In the genomic region with DNA sequence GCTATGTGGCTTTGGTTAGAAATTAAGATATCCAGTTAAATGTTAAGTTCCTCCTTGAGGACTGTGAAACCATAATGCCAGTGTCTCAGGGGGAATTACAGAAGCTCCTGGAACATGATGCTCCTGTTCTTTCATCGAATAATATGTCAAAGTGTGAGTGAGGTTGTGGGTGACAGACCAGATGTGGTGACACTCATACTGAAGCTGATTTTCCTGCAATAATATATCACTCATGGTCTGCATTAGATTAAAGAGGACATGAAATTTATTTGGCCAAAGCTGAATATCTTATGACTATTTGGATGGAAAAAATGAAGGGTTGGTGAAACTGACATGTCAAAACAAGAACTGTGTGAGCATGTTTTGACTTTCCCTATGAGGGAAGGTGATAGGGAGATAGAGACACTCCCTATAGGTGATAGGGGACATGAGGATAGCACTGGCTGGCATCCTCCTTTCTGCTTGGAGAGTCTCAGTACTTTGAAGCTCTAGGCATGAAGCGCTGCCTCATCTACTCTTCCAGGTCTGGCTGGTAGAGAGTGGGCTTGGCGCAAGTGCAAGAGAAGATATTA, we compare ENCODE assay signal across 19 cellular contexts.
A peak's percentile ranks its signal among the peaks of the same experiment; 100 is the strongest.
DNase-seq lines count a peak whose midpoint lies in the region; ATAC-seq, FAIRE-seq and TF ChIP-seq lines count a peak whose summit lies in the region.
"Had no signal": no experiment of that assay in that cellular context is flagged by ENCODE, and none has a peak within 500 bp of the region (broad histone marks: within the 10 kb centered on the region; RNA-seq: fewer than 3 reads in every experiment).

No MANE protein-coding gene starts in this region.

- H3K9me3 ChIP-seq in mammary epithelial cell (replicated peaks; ENCODE audit: insufficient read depth, low read length) (no peaks in the 10 kb centered on the region), keratinocyte (ENCODE audit: control insufficient read depth, low read depth, low read length) (no peaks in the 10 kb centered on the region)
- H3K9me3 ChIP-seq: BLaER1 treated with 17β-estradiol and CSF1 and Interleukin-3, amounts not matched to agents 10 nM and 100 nM had no signal

- H2AFZ ChIP-seq in mammary epithelial cell (ENCODE audit: low read depth, low read length): no peak overlapping the region
- no peak overlapping the region for H2AFZ ChIP-seq in keratinocyte (ENCODE audit: control insufficient read depth, low read length)
- H2AFZ ChIP-seq: GM23338 had no signal

- no peak overlapping the region for H3K4me3 Mint-ChIP-seq in activated CD4-positive, alpha-beta T cell treated with anti-CD3 and anti-CD28 coated beads for 36 hours
- no peak overlapping the region for H3K4me3 Mint-ChIP-seq in MCF 10A (ENCODE audit: unreplicated experiment)
- H3K4me3 Mint-ChIP-seq: B cell; CD8-positive, alpha-beta T cell; GM23338; IgD-negative memory B cell had no signal

- in situ Hi-C loops in mammary epithelial cell (cut with MboI; ENCODE audit: low sequenced_read_pairs in 2 of 2): no loop called here

- peaks cover 19% of the 10 kb centered on the region for H3K27me3 Mint-ChIP-seq in activated CD4-positive, alpha-beta T cell treated with anti-CD3 and anti-CD28 coated beads for 36 hours
- no peaks in the 10 kb centered on the region for H3K27me3 Mint-ChIP-seq in MCF 10A (ENCODE audit: insufficient read depth, unreplicated experiment)

- FAIRE-seq in keratinocyte (lab: Jason Lieb, UNC): peak; percentile 60
- FAIRE-seq: H54, HTR-8/SVneo had no signal

- ATAC-seq in activated CD4-positive, alpha-beta T cell treated with anti-CD3 and anti-CD28 coated beads for 36 hours: peak; percentile 23
- no peak for ATAC-seq in HG02970 (IDR thresholded peaks at IDR 0.05; ENCODE audit: low FRiP score, unreplicated experiment)
- ATAC-seq: CD8-positive, alpha-beta T cell; GM23338 had no signal

- H3K27ac ChIP-seq in mammary epithelial cell (ENCODE audit: insufficient read depth, low read depth, low read length): no peak overlapping the region
- H3K27ac ChIP-seq in keratinocyte (ENCODE audit: control insufficient read depth, insufficient read depth, low read length): no peak overlapping the region
- H3K27ac ChIP-seq: 22Rv1; BLaER1 treated with 17β-estradiol and CSF1 and Interleukin-3, amounts not matched to agents 10 nM and 100 nM had no signal

- CTCF ChIA-PET in activated CD4-positive, alpha-beta T cell treated with anti-CD3 and anti-CD28 coated beads for 36 hours (lab: Charles Lee): interaction anchor here (1.0 to 2.1 kb wide), 4 partner anchors 195 to 213 kb away, joined by 3 to 7 read pairs (median 4); no protein-coding TSS in a partner anchor
- CTCF ChIA-PET in mammary epithelial cell (lab: Charles Lee; ENCODE audit: low non-redundant PET): interaction anchor here (0.5 kb wide), 1 partner anchor 208 kb away, joined by 6 read pairs; no protein-coding TSS in a partner anchor
- CTCF ChIA-PET in MCF 10A (lab: Yijun Ruan, JAX): interaction anchor here (0.7 to 1.4 kb wide), 8 partner anchors 9 to 208 kb away, joined by 3 to 5 read pairs (median 3); no protein-coding TSS in a partner anchor

- DNase-seq in activated CD4-positive, alpha-beta T cell treated with anti-CD3 and anti-CD28 coated beads for 36 hours: no peak
- no peak for DNase-seq in activated CD4-positive, alpha-beta T cell treated with anti-CD3 and anti-CD28 coated beads, Interleukin-2, amount 50 U/mL, for 4 hours
- peak; percentile 28 for DNase-seq in mammary epithelial cell
- no peak for DNase-seq in MCF 10A (ENCODE audit: unreplicated experiment)
- no peak for DNase-seq in keratinocyte (ENCODE audit: low read depth, low spot score)
- DNase-seq in AML-193 (lab: John Stamatoyannopoulos, UW): no peak
- DNase-seq: Calu3; CD8-positive, alpha-beta T cell; DMS79 treated with DMSO at 0.1 percent for 48 hours; GF-D8; HCEC 1CT had no signal

- dilution Hi-C loops in mammary epithelial cell (cut with HindIII; ENCODE audit: low sequenced_read_pairs) (loop anchor here (25.0 kb wide), 1 partner anchor 212 kb away; no protein-coding TSS in a partner anchor), keratinocyte (cut with MboI; ENCODE audit: extremely low pct_ligation_motif_present, low sequenced_read_pairs) (no loop called here)

- no peaks in the 10 kb centered on the region for H3K4me1 Mint-ChIP-seq in activated CD4-positive, alpha-beta T cell treated with anti-CD3 and anti-CD28 coated beads for 36 hours
- peaks cover 13% of the 10 kb centered on the region for H3K4me1 Mint-ChIP-seq in MCF 10A (ENCODE audit: insufficient read depth, unreplicated experiment)
- H3K4me1 Mint-ChIP-seq: B cell had no signal

- H3K27ac Mint-ChIP-seq in activated CD4-positive, alpha-beta T cell treated with anti-CD3 and anti-CD28 coated beads for 36 hours: no peak overlapping the region
- no peak overlapping the region for H3K27ac Mint-ChIP-seq in MCF 10A (ENCODE audit: low read depth, unreplicated experiment)
- H3K27ac Mint-ChIP-seq: B cell; CD8-positive, alpha-beta T cell; GM23338; IgD-negative memory B cell had no signal

- no peaks in the 10 kb centered on the region for H3K9me3 Mint-ChIP-seq in activated CD4-positive, alpha-beta T cell treated with anti-CD3 and anti-CD28 coated beads for 36 hours (ENCODE audit: low read depth)
- no peaks in the 10 kb centered on the region for H3K9me3 Mint-ChIP-seq in MCF 10A (ENCODE audit: unreplicated experiment)
- H3K9me3 Mint-ChIP-seq: CD8-positive, alpha-beta T cell; GM23338 had no signal

- H3K4me1 ChIP-seq in mammary epithelial cell (ENCODE audit: insufficient read depth, low read length): peaks cover 24% of the 10 kb centered on the region
- H3K4me1 ChIP-seq in keratinocyte (ENCODE audit: control insufficient read depth, extremely low read depth, insufficient read depth, low read length): peaks cover 24% of the 10 kb centered on the region

- H3K4me3 ChIP-seq in mammary epithelial cell (replicated peaks in 1 of 3; ENCODE audit: insufficient read depth in 1 of 3, low read depth in 2 of 3, low read length in 3 of 3) (no peak overlapping the region), keratinocyte (ENCODE audit: control insufficient read depth in 2 of 3, extremely low read depth in 1 of 3, insufficient read depth in 2 of 3, low read depth in 1 of 3, low read length in 3 of 3) (no peak overlapping the region)
- H3K4me3 ChIP-seq: BLaER1 treated with 17β-estradiol and CSF1 and Interleukin-3, amounts not matched to agents 10 nM and 100 nM; GM23338 had no signal

- TF ChIP-seq CTCF in mammary epithelial cell (conservative IDR thresholded peaks at IDR 0.05 in 1 of 2, IDR thresholded peaks at IDR 0.05 in 1 of 2; ENCODE audit: extremely low read depth in 1 of 2, insufficient read depth in 1 of 2, low read depth in 1 of 2, low read length in 2 of 2) (no peak), MCF 10A (IDR thresholded peaks at IDR 0.05; ENCODE audit: unreplicated experiment) (no peak), keratinocyte (optimal IDR thresholded peaks at IDR 0.05 in 1 of 3, IDR thresholded peaks at IDR 0.05 in 1 of 3, conservative IDR thresholded peaks at IDR 0.05 in 1 of 3; ENCODE audit: extremely low read depth in 1 of 3, insufficient read depth in 2 of 3, low read length in 3 of 3) (no peak)

- H3K9ac ChIP-seq in mammary epithelial cell (ENCODE audit: insufficient read depth, low read length) (no peak overlapping the region), keratinocyte (ENCODE audit: control insufficient read depth, extremely low read depth, insufficient read depth, low read length) (no peak overlapping the region)
- H3K9ac ChIP-seq: BLaER1 treated with 17β-estradiol and CSF1 and Interleukin-3, amounts not matched to agents 10 nM and 100 nM had no signal

- no peaks in the 10 kb centered on the region for H3K9me1 ChIP-seq in keratinocyte (ENCODE audit: control insufficient read depth, extremely low read depth, insufficient read depth, low read length)

- H3K4me2 ChIP-seq in mammary epithelial cell (ENCODE audit: insufficient read depth, low read depth, low read length) (no peak overlapping the region), keratinocyte (ENCODE audit: control insufficient read depth, extremely low read depth, insufficient read depth, low read depth, low read length) (no peak overlapping the region)
- H3K4me2 ChIP-seq: BLaER1 treated with 17β-estradiol and CSF1 and Interleukin-3, amounts not matched to agents 10 nM and 100 nM; GM23338 had no signal

- no TSS peak for BruUV-seq in mammary epithelial cell (replicated peaks; lab: Mats Ljungman, UMichigan)
- no TSS peak for BruUV-seq in MCF 10A (replicated peaks; lab: Mats Ljungman, UMichigan)

- POLR2A ChIA-PET in activated CD4-positive, alpha-beta T cell treated with anti-CD3 and anti-CD28 coated beads for 36 hours (lab: Charles Lee): no interaction called here
- POLR2A ChIA-PET in MCF 10A (lab: Yijun Ruan, JAX): interaction anchor here (0.7 to 3.6 kb wide), 4 partner anchors 14 to 231 kb away, joined by 3 to 27 read pairs (median 4); no protein-coding TSS in a partner anchor

- peaks cover 4% of the 10 kb centered on the region for H3K79me2 ChIP-seq in mammary epithelial cell (ENCODE audit: insufficient read depth, low read length)
- H3K79me2 ChIP-seq in keratinocyte (ENCODE audit: control insufficient read depth, insufficient read depth, low read length): no peaks in the 10 kb centered on the region

- H4K20me1 ChIP-seq in mammary epithelial cell (ENCODE audit: insufficient read depth, low read length) (no peaks in the 10 kb centered on the region), keratinocyte (ENCODE audit: control insufficient read depth, extremely low read depth, insufficient read depth, low read length) (no peaks in the 10 kb centered on the region)
- H4K20me1 ChIP-seq: BLaER1 treated with 17β-estradiol and CSF1 and Interleukin-3, amounts not matched to agents 10 nM and 100 nM had no signal

- H3K36me3 ChIP-seq in mammary epithelial cell (ENCODE audit: insufficient read depth, low read length) (peaks cover 17% of the 10 kb centered on the region), keratinocyte (ENCODE audit: control insufficient read depth in 2 of 2, extremely low read depth in 1 of 2, insufficient read depth in 2 of 2, low read length in 2 of 2) (peaks cover 10 to 23% of the 10 kb centered on the region in 2 experiments)
- H3K36me3 ChIP-seq: BLaER1 treated with 17β-estradiol and CSF1 and Interleukin-3, amounts not matched to agents 10 nM and 100 nM had no signal

- 100% methylated on average over 3 of the region's 3 CpGs for WGBS in mammary epithelial cell (ENCODE audit: low coverage, missing lambda C conversion rate)

- no peaks in the 10 kb centered on the region for H3K27me3 ChIP-seq in mammary epithelial cell (ENCODE audit: insufficient read depth, low read length)
- no peaks in the 10 kb centered on the region for H3K27me3 ChIP-seq in keratinocyte (ENCODE audit: control insufficient read depth, extremely low read depth, insufficient read depth, low read length)
- H3K27me3 ChIP-seq: BLaER1 treated with 17β-estradiol and CSF1 and Interleukin-3, amounts not matched to agents 10 nM and 100 nM had no signal

- intact Hi-C loops in activated CD4-positive, alpha-beta T cell treated with anti-CD3 and anti-CD28 coated beads for 36 hours (cut with DNase I, micrococcal nuclease): loop anchor here (10.0 kb wide), 2 partner anchors 275 to 845 kb away; a partner anchor contains a TSS
- intact Hi-C loops in mammary epithelial cell (cut with micrococcal nuclease) (no loop called here), MCF 10A (cut with micrococcal nuclease) (no loop called here)

- no peaks in the 10 kb centered on the region for H3K36me3 Mint-ChIP-seq in activated CD4-positive, alpha-beta T cell treated with anti-CD3 and anti-CD28 coated beads for 36 hours (ENCODE audit: low read depth)
- peaks cover 29% of the 10 kb centered on the region for H3K36me3 Mint-ChIP-seq in MCF 10A (ENCODE audit: insufficient read depth, unreplicated experiment)
- H3K36me3 Mint-ChIP-seq: CD8-positive, alpha-beta T cell had no signal

Comparison
In these comparisons a context has a peak if more than half of its experiments do, and no peak if none do; other contexts are left out.
1. intact Hi-C loops: an anchor here in activated CD4-positive, alpha-beta T cell treated with anti-CD3 and anti-CD28 coated beads for 36 hours (10.0 kb wide); none called in mammary epithelial cell and MCF 10A.